15 cellular contexts compared by ENCODE assay signal in genomic region chr6:167851349-167851952, GRCh38. TPM values are rescaled to one million over a fixed set of nuclear protein-coding genes. Genes with fewer than 3 reads are reported as not detected.
DNase-seq lines count a peak whose midpoint lies in the region; ATAC-seq and TF ChIP-seq lines count a peak whose summit lies in the region.
"Had no signal": no experiment of that assay in that cellular context is flagged by ENCODE, and none has a peak within 500 bp of the region (broad histone marks: within the 10 kb centered on the region; RNA-seq: fewer than 3 reads in every experiment).

No MANE protein-coding gene starts in this region.

- H3K27me3 Mint-ChIP-seq in GM23338 (ENCODE audit: insufficient read depth, low read depth, poor library complexity): no peaks in the 10 kb centered on the region

- H3K79me2 ChIP-seq in GM23338 (replicated peaks; ENCODE audit: insufficient read depth) (peaks cover 97% of the 10 kb centered on the region), hepatocyte (peaks cover 100% of the 10 kb centered on the region)

- POLR2A ChIA-PET in A673 (lab: Charles Lee; ENCODE audit: low non-redundant PET): no interaction called here
- POLR2A ChIA-PET in Panc1 (lab: Charles Lee): no interaction called here

- peaks cover 84% of the 10 kb centered on the region for H3K4me1 Mint-ChIP-seq in GM23338
- H3K4me1 Mint-ChIP-seq: activated CD4-positive, alpha-beta T cell treated with anti-CD3 and anti-CD28 coated beads for 36 hours had no signal

- H3K4me1 ChIP-seq in A673 (ENCODE audit: insufficient read depth, low read length, poor library complexity, severe bottlenecking): peaks cover 48% of the 10 kb centered on the region
- H3K4me1 ChIP-seq in GM23338 (ENCODE audit: insufficient read depth): peaks cover 48% of the 10 kb centered on the region
- peaks cover 83% of the 10 kb centered on the region for H3K4me1 ChIP-seq in Panc1 (ENCODE audit: control insufficient read depth, insufficient read depth, low read length)
- H3K4me1 ChIP-seq in hepatocyte (ENCODE audit: insufficient read depth): peaks cover 31% of the 10 kb centered on the region
- H3K4me1 ChIP-seq: uterus had no signal

- H4K20me1 ChIP-seq in GM23338 (replicated peaks; ENCODE audit: insufficient read depth) (no peaks in the 10 kb centered on the region), hepatocyte (ENCODE audit: insufficient read depth, poor library complexity, severe bottlenecking) (peaks cover 56% of the 10 kb centered on the region)

- H3K4me3 ChIP-seq in A673 (ENCODE audit: low read depth, low read length, poor library complexity, severe bottlenecking): no peak overlapping the region
- no peak overlapping the region for H3K4me3 ChIP-seq in GM23338
- no peak overlapping the region for H3K4me3 ChIP-seq in Panc1 (ENCODE audit: low read depth in 2 of 2, low read length in 2 of 2)
- H3K4me3 ChIP-seq in hepatocyte: no peak overlapping the region
- H3K4me3 ChIP-seq: esophagus squamous epithelium, uterus had no signal

- in situ Hi-C loops in Panc1 (cut with HindIII; ENCODE audit: low pct_unique_long_range_greater_than_20kb, low sequenced_read_pairs): no loop called here

- no peaks in the 10 kb centered on the region for H3F3A ChIP-seq in GM23338 (replicated peaks; ENCODE audit: low read depth)

- CTCF ChIA-PET in A673 (lab: Charles Lee) (no interaction called here), Panc1 (lab: Charles Lee) (no interaction called here)

- H3K27ac ChIP-seq in A673 (ENCODE audit: low read depth, low read length, poor library complexity, severe bottlenecking): no peak overlapping the region
- no peak overlapping the region for H3K27ac ChIP-seq in GM23338 (ENCODE audit: low read depth)
- peak overlapping the region; percentile 58 for H3K27ac ChIP-seq in Panc1 (ENCODE audit: low read length)
- H3K27ac ChIP-seq in hepatocyte: peak overlapping the region; percentile 81
- H3K27ac ChIP-seq: parathyroid adenoma, uterus had no signal

- WGBS in hepatocyte (ENCODE audit: low lambda C conversion rate, missing lambda C conversion rate): 94% methylated on average over 2 of the region's 2 CpGs

- intact Hi-C loops in A673 (cut with micrococcal nuclease; ENCODE audit: unreplicated experiment): no loop called here
- intact Hi-C loops in Panc1 (cut with micrococcal nuclease; ENCODE audit: unreplicated experiment): no loop called here

- no peaks in the 10 kb centered on the region for H3K9me3 Mint-ChIP-seq in GM23338

- H2AFZ ChIP-seq in GM23338 (no peak overlapping the region), hepatocyte (no peak overlapping the region)
- H2AFZ ChIP-seq: parathyroid adenoma had no signal

- no peak overlapping the region for H3K4me3 Mint-ChIP-seq in GM23338
- H3K4me3 Mint-ChIP-seq: activated CD4-positive, alpha-beta T cell treated with anti-CD3 and anti-CD28 coated beads for 36 hours had no signal

- peaks cover 9% of the 10 kb centered on the region for H3K9me3 ChIP-seq in A673 (ENCODE audit: low read depth, low read length, poor library complexity, severe bottlenecking)
- peaks cover 4% of the 10 kb centered on the region; the same call in 1 of the 2 replicates for H3K9me3 ChIP-seq in Panc1 (ENCODE audit: control insufficient read depth, insufficient read depth, low read depth, low read length)
- no peaks in the 10 kb centered on the region for H3K9me3 ChIP-seq in hepatocyte (ENCODE audit: low read depth)
- H3K9me3 ChIP-seq: esophagus squamous epithelium, uterus had no signal

- ATAC-seq in GM23338: no peak
- ATAC-seq in Panc1: no peak
- ATAC-seq in HG02678 (IDR thresholded peaks at IDR 0.05; ENCODE audit: unreplicated experiment): no peak
- ATAC-seq in GM21526 (IDR thresholded peaks at IDR 0.05; ENCODE audit: low FRiP score, unreplicated experiment): no peak
- ATAC-seq: activated CD4-positive, alpha-beta T cell treated with anti-CD3 and anti-CD28 coated beads for 36 hours had no signal

- peak overlapping the region; percentile 97 for H3K27ac Mint-ChIP-seq in GM23338
- H3K27ac Mint-ChIP-seq: activated CD4-positive, alpha-beta T cell treated with anti-CD3 and anti-CD28 coated beads for 36 hours had no signal

- no peaks in the 10 kb centered on the region for H3K36me3 Mint-ChIP-seq in GM23338 (ENCODE audit: low read depth)

- H3K36me3 ChIP-seq in A673 (ENCODE audit: insufficient read depth, low read length, poor library complexity, severe bottlenecking): no peaks in the 10 kb centered on the region
- H3K36me3 ChIP-seq in GM23338 (ENCODE audit: insufficient read depth): no peaks in the 10 kb centered on the region
- no peaks in the 10 kb centered on the region; the same call in 1 of the 2 replicates for H3K36me3 ChIP-seq in Panc1 (ENCODE audit: control insufficient read depth, insufficient read depth, low read length)
- no peaks in the 10 kb centered on the region for H3K36me3 ChIP-seq in hepatocyte (replicated peaks; ENCODE audit: insufficient read depth, low read depth)
- H3K36me3 ChIP-seq: esophagus squamous epithelium, uterus had no signal

- H3K4me2 ChIP-seq in GM23338 (no peak overlapping the region), hepatocyte (peak overlapping the region; percentile 66)

- no peaks in the 10 kb centered on the region for H3K9me2 ChIP-seq in GM23338 (ENCODE audit: insufficient read depth)
- no peaks in the 10 kb centered on the region for H3K9me2 ChIP-seq in hepatocyte (replicated peaks; ENCODE audit: insufficient read depth)

- DNase-seq in A673 (ENCODE audit: low spot score): peak; percentile 44
- DNase-seq in GM23338 (ENCODE audit: low spot score): no peak
- no peak for DNase-seq in Panc1 (ENCODE audit: low read depth, low spot score)
- DNase-seq in hepatocyte (ENCODE audit: low spot score): no peak
- no peak for DNase-seq in activated gamma-delta T cell treated with Interleukin-2 at 50 U/mL for 16 hours
- DNase-seq in D341Med (ENCODE audit: low spot score): no peak
- DNase-seq: activated CD4-positive, alpha-beta T cell treated with anti-CD3 and anti-CD28 coated beads for 36 hours; activated T-cell treated with anti-CD3 and anti-CD28 coated beads for 4 hours; esophagus squamous epithelium; KG1; NCI-H2081 treated with DMSO at 0.1 percent for 48 hours; uterus had no signal

- TF ChIP-seq CTCF in A673 (conservative IDR thresholded peaks at IDR 0.05; ENCODE audit: low read depth, low read length): no peak
- TF ChIP-seq CTCF in GM23338 (conservative IDR thresholded peaks at IDR 0.05; ENCODE audit: low read depth in 2 of 2): no peak
- TF ChIP-seq CTCF in Panc1 (IDR thresholded peaks at IDR 0.05): no peak
- TF ChIP-seq CTCF in hepatocyte (IDR thresholded peaks at IDR 0.05; ENCODE audit: poor library complexity): no peak

- BruUV-seq in A673 (replicated peaks; lab: Mats Ljungman, UMichigan): no TSS peak
- no TSS peak for BruUV-seq in Panc1 (replicated peaks; lab: Mats Ljungman, UMichigan)

- H3K27me3 ChIP-seq in A673 (replicated peaks; ENCODE audit: insufficient read depth, low read depth, low read length, poor library complexity) (no peaks in the 10 kb centered on the region), GM23338 (ENCODE audit: insufficient read depth) (no peaks in the 10 kb centered on the region), Panc1 (ENCODE audit: control insufficient read depth, insufficient read depth, low read length) (no peaks in the 10 kb centered on the region), hepatocyte (no peaks in the 10 kb centered on the region)
- H3K27me3 ChIP-seq: esophagus squamous epithelium, uterus had no signal

RNA-seq across cellular contexts. Expression of gene AFDN, which starts 24.7 kb away (rescaled TPM):
- total RNA-seq in A673 (2021) (107 and 114 TPM in 2 replicates), Panc1 (2021; ENCODE audit: unreplicated experiment) (143 TPM), hepatocyte (192 and 198 TPM in 2 replicates)
- 200 and 208 TPM in 2 replicates for total RNA-seq in GM23338 (2014; rRNA removed; shearing (Covaris generic))
- polyA plus RNA-seq in GM23338 (2016; fragmentation: Nextera tagmentation; extraction: Ambion mirVana) (66.9 and 78.4 TPM in 2 replicates), hepatocyte (130 and 173 TPM in 2 replicates)
- 104 TPM for polyA plus RNA-seq in Panc1 (2012; ENCODE audit: insufficient read length)

Comparison
In these comparisons a context has a peak if more than half of its experiments do, and no peak if none do; other contexts are left out.
1. H3K27ac ChIP-seq: peak in Panc1 (single experiment) and hepatocyte (single experiment); none in A673 (single experiment) and GM23338 (single experiment).